In genomic region chr5:14859980-14860379, GRCh38 we compare ENCODE assay signal across 20 cellular contexts. TPM values are rescaled to one million over a fixed set of nuclear protein-coding genes. Genes with fewer than 3 reads are reported as not detected.
DNase-seq lines count a peak whose midpoint lies in the region; ATAC-seq and TF ChIP-seq lines count a peak whose summit lies in the region.
"Had no signal": no experiment of that assay in that cellular context is flagged by ENCODE, and none has a peak within 500 bp of the region (broad histone marks: within the 10 kb centered on the region; RNA-seq: fewer than 3 reads in every experiment).

No MANE protein-coding gene starts in this region.

- no TSS peak for BruUV-seq in mammary epithelial cell (replicated peaks; lab: Mats Ljungman, UMichigan)

- H3K18ac ChIP-seq in mesenchymal stem cell (ENCODE audit: low read depth in 1 of 2, low read length in 2 of 2), result no peak overlapping the region

- 5% methylated on average over 7 of the region's 7 CpGs for WGBS in mammary epithelial cell (ENCODE audit: low coverage, missing lambda C conversion rate)
- WGBS in mesenchymal stem cell, result 91% methylated on average over 7 of the region's 7 CpGs
- 77 to 85% methylated on average over 7 of the region's 7 CpGs for WGBS in tibial nerve, 2 donors

- peaks cover 76% of the 10 kb centered on the region for H3K79me2 ChIP-seq in mammary epithelial cell (ENCODE audit: insufficient read depth, low read length)

- intact Hi-C loops in mammary epithelial cell (cut with micrococcal nuclease), result no loop called here

- no peak overlapping the region for H2BK15ac ChIP-seq in mesenchymal stem cell (ENCODE audit: low read depth, poor library complexity, severe bottlenecking)

- no peak for TF ChIP-seq POLR2A in tibial nerve (IDR thresholded peaks at IDR 0.05)

- H2AFZ ChIP-seq in mammary epithelial cell (ENCODE audit: low read depth, low read length) (peak overlapping the region; percentile 25), mesenchymal stem cell (ENCODE audit: low read depth, low read length) (no peak overlapping the region)

- CTCF ChIA-PET in mammary epithelial cell (lab: Charles Lee; ENCODE audit: low non-redundant PET), result no interaction called here

- H3K79me1 ChIP-seq in mesenchymal stem cell (replicated peaks; ENCODE audit: low read length, poor library complexity, severe bottlenecking), result peaks cover 6% of the 10 kb centered on the region

- H3K14ac ChIP-seq in mesenchymal stem cell (ENCODE audit: low read length in 2 of 2), result no peak overlapping the region

- H3K23ac ChIP-seq in mesenchymal stem cell (ENCODE audit: low read length in 2 of 2), result no peak overlapping the region

- TF ChIP-seq CTCF in mammary epithelial cell (conservative IDR thresholded peaks at IDR 0.05 in 1 of 2, IDR thresholded peaks at IDR 0.05 in 1 of 2; ENCODE audit: extremely low read depth in 1 of 2, insufficient read depth in 1 of 2, low read depth in 1 of 2, low read length in 2 of 2) (no peak), tibial nerve (IDR thresholded peaks at IDR 0.05) (no peak)

- H2BK12ac ChIP-seq in mesenchymal stem cell (ENCODE audit: low read length in 2 of 2), result no peak overlapping the region

- in situ Hi-C loops in G401 (cut with HindIII; ENCODE audit: low sequenced_read_pairs) (no loop called here), mammary epithelial cell (cut with MboI; ENCODE audit: low sequenced_read_pairs in 2 of 2) (no loop called here)

- H2BK120ac ChIP-seq in mesenchymal stem cell (ENCODE audit: low read depth, low read length), result no peak overlapping the region

- dilution Hi-C loops in mammary epithelial cell (cut with HindIII; ENCODE audit: low sequenced_read_pairs), result no loop called here

- H3K9me3 ChIP-seq in mammary epithelial cell (replicated peaks; ENCODE audit: insufficient read depth, low read length), result no peaks in the 10 kb centered on the region
- no peaks in the 10 kb centered on the region for H3K9me3 ChIP-seq in mesenchymal stem cell (ENCODE audit: control insufficient read depth, low read length)
- no peaks in the 10 kb centered on the region for H3K9me3 ChIP-seq in tibial nerve
- H3K9me3 ChIP-seq: Caco-2 had no signal

- no peak overlapping the region for H3K4ac ChIP-seq in mesenchymal stem cell (ENCODE audit: low read depth in 1 of 2, low read length in 2 of 2)

- no peak overlapping the region for H3K9ac ChIP-seq in mammary epithelial cell (ENCODE audit: insufficient read depth, low read length)
- H3K9ac ChIP-seq in mesenchymal stem cell (ENCODE audit: low read length), result no peak overlapping the region

- H4K20me1 ChIP-seq in mammary epithelial cell (ENCODE audit: insufficient read depth, low read length), result no peaks in the 10 kb centered on the region

- peak overlapping the region; percentile 16 for H3K27ac ChIP-seq in mammary epithelial cell (ENCODE audit: insufficient read depth, low read depth, low read length)
- no peak overlapping the region for H3K27ac ChIP-seq in mesenchymal stem cell (ENCODE audit: low read length, poor library complexity, severe bottlenecking)
- no peak overlapping the region for H3K27ac ChIP-seq in tibial nerve

- no peak overlapping the region for H2BK5ac ChIP-seq in mesenchymal stem cell (ENCODE audit: low read depth, low read length, poor library complexity, severe bottlenecking)

- H3K36me3 ChIP-seq in mammary epithelial cell (ENCODE audit: insufficient read depth, low read length), result no peaks in the 10 kb centered on the region
- peaks cover 0 to 14% of the 10 kb centered on the region in 2 experiments for H3K36me3 ChIP-seq in mesenchymal stem cell (ENCODE audit: control insufficient read depth in 1 of 2, insufficient read depth in 2 of 2, low read depth in 1 of 2, low read length in 2 of 2)
- H3K36me3 ChIP-seq in tibial nerve, result no peaks in the 10 kb centered on the region

- peak; percentile 75 for DNase-seq in G401 (ENCODE audit: low spot score)
- peak; percentile 80 for DNase-seq in mammary epithelial cell
- no peak for DNase-seq in mesenchymal stem cell
- DNase-seq in tibial nerve (ENCODE audit: low spot score in 2 of 2), result no peak
- no peak for DNase-seq in NCI-H748 treated with DMSO at 0.1 percent for 48 hours (lab: John Stamatoyannopoulos, UW)
- DNase-seq: ACHN, AML-193, Caco-2, DMS153, H7, KG1, NCI-H1092, NCI-H2081 treated with DMSO at 0.1 percent for 48 hours, NCI-H226, NCI-H524 treated with DMSO at 0.1 percent for 48 hours, SHP77 treated with DMSO at 0.1 percent for 48 hours had no signal

- no peak overlapping the region for H3K4me3 ChIP-seq in mammary epithelial cell (replicated peaks in 1 of 3; ENCODE audit: insufficient read depth in 1 of 3, low read depth in 2 of 3, low read length in 3 of 3)
- no peak overlapping the region for H3K4me3 ChIP-seq in mesenchymal stem cell (ENCODE audit: insufficient read depth in 1 of 2, low read depth in 1 of 2, low read length in 2 of 2)
- no peak overlapping the region for H3K4me3 ChIP-seq in tibial nerve

- no peak overlapping the region for H2AK5ac ChIP-seq in mesenchymal stem cell (ENCODE audit: low read length, severe bottlenecking)

- peak overlapping the region; percentile 36 for H4K8ac ChIP-seq in mesenchymal stem cell (ENCODE audit: low read length)

- H3K4me2 ChIP-seq in mammary epithelial cell (ENCODE audit: insufficient read depth, low read depth, low read length), result peak overlapping the region; percentile 25
- H3K4me2 ChIP-seq in mesenchymal stem cell (ENCODE audit: low read length, poor library complexity, severe bottlenecking), result no peak overlapping the region

- no peak for ATAC-seq in GM21576 (IDR thresholded peaks at IDR 0.05; ENCODE audit: unreplicated experiment)
- ATAC-seq in GM18873 (IDR thresholded peaks at IDR 0.05; ENCODE audit: low FRiP score, unreplicated experiment), result no peak
- ATAC-seq: SK-N-SH treated with all-trans-retinoic acid at 6 μM for 48 hours had no signal

- H4K91ac ChIP-seq in mesenchymal stem cell (ENCODE audit: low read length), result no peak overlapping the region

- TF ChIP-seq EP300 in Ishikawa (IDR thresholded peaks at IDR 0.05; ENCODE audit: borderline replicate concordance) (no peak), tibial nerve (IDR thresholded peaks at IDR 0.05) (no peak)

- H3K27me3 ChIP-seq in mammary epithelial cell (ENCODE audit: insufficient read depth, low read length) (no peaks in the 10 kb centered on the region), mesenchymal stem cell (ENCODE audit: control insufficient read depth in 1 of 2, insufficient read depth in 1 of 2, low read length in 2 of 2) (no peaks in the 10 kb centered on the region), tibial nerve (no peaks in the 10 kb centered on the region)

- no peak for TF ChIP-seq RAD21 in Ishikawa (IDR thresholded peaks at IDR 0.05; ENCODE audit: low read depth)

- H3K4me1 ChIP-seq in mammary epithelial cell (ENCODE audit: insufficient read depth, low read length) (peaks cover 12% of the 10 kb centered on the region), mesenchymal stem cell (ENCODE audit: control insufficient read depth, insufficient read depth, low read depth, low read length) (no peaks in the 10 kb centered on the region), tibial nerve (peaks cover 0 to 30% (median 2%) of the 10 kb centered on the region in 4 donors)

TF ChIP-seq in Ishikawa, 13 proteins besides CTCF, POLR2A, EP300 and RAD21:
- TF ChIP-seq EGR1 (IDR thresholded peaks at IDR 0.05) (0 out of 2 replicates have a peak, but pooled peaks have one; percentile 29), MAX (IDR thresholded peaks at IDR 0.05) (no peak)
TF ChIP-seq in Ishikawa: peak in this region for 1.

RNA-seq across cellular contexts. Expression of gene ANKH, which starts 11.6 kb away (rescaled TPM):
- 0.68 TPM in 1 of 2 replicates, not detected in the other for total RNA-seq in G401 (2014; rRNA removed; shearing (Covaris generic))
- total RNA-seq in mammary epithelial cell (100 to 1,000 TPM in 1 of 2 donors, 10 to 100 TPM in 1; 77.8 to 138 TPM), tibial nerve (10 to 100 TPM; 45.7 to 77.9 (median 46.6) TPM)
- 46.9 TPM for polyA plus RNA-seq in mammary epithelial cell
- polyA minus RNA-seq in mammary epithelial cell, result 193 TPM
- 4.8 TPM for polyA plus RNA-seq in mesenchymal stem cell (2013, experiment 1 of 2)
- 5.1 TPM for polyA plus RNA-seq in mesenchymal stem cell (2013, experiment 2 of 2)

Comparison
In these comparisons a context has a peak if more than half of its experiments do, and no peak if none do; other contexts are left out.
1. DNase-seq: peak in G401 (single experiment) and mammary epithelial cell (single experiment); none in mesenchymal stem cell (single experiment), tibial nerve (0 of 2) and NCI-H748 treated with DMSO at 0.1 percent for 48 hours (single experiment).
2. RNA of gene ANKH, which starts 11.6 kb away (total RNA-seq): 77.8 to 138 TPM in mammary epithelial cell and 45.7 to 77.9 TPM in tibial nerve; 0.68 TPM in G401; every median in the first group is over 10 times any median in the second.